In the genomic region with DNA sequence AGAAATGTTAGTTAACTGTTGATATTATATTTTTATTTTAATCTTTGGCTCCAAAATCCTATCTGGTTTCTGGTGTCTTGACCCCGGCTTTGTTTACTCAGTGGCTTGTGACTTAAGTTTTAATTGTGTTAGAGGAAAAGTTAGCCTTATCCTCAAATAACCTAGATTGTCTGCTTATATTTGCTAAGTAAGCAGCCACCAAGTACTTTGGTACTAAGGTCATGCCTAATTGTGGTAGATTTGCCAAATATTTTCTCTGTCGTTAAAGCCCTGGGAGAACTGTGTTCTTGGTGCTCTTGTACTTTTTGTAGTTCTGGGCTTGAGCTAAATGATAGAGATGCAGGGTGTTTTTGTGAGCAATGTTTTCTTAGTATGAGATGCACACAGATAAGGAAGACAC, we compare ENCODE assay signal across 2 cellular contexts.
TF ChIP-seq lines count a peak whose summit lies in the region.

No MANE protein-coding gene starts in this region.

TF ChIP-seq in liver, 16 proteins besides CTCF, POLR2A, EP300 and RAD21 (continued from another document):
- TF ChIP-seq EGR1 (IDR thresholded peaks at IDR 0.05; ENCODE audit: low read depth in 2 of 2): no peak
- no peak for TF ChIP-seq YY1 (IDR thresholded peaks at IDR 0.05)
- no peak for TF ChIP-seq GABPA (IDR thresholded peaks at IDR 0.05 in 1 of 2, conservative IDR thresholded peaks at IDR 0.05 in 1 of 2)
- TF ChIP-seq, protein P1, sequence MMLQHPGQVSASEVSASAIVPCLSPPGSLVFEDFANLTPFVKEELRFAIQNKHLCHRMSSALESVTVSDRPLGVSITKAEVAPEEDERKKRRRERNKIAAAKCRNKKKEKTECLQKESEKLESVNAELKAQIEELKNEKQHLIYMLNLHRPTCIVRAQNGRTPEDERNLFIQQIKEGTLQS (IDR thresholded peaks at IDR 0.05): no peak
- TF ChIP-seq FOXA1 (IDR thresholded peaks at IDR 0.05): peak; percentile 13
- no peak for TF ChIP-seq JUND (IDR thresholded peaks at IDR 0.05)

TF ChIP-seq in HepG2, 621 proteins besides CTCF, POLR2A, EP300 and RAD21 (continued from another document):
- TF ChIP-seq ZFY (CRISPR knock-in tag; IDR thresholded peaks at IDR 0.05) (no peak), ZNF646 (CRISPR knock-in tag; IDR thresholded peaks at IDR 0.05) (no peak), E2F1 (CRISPR knock-in tag; IDR thresholded peaks at IDR 0.05) (no peak), NFE2 (CRISPR knock-in tag; IDR thresholded peaks at IDR 0.05) (no peak)
- TF ChIP-seq, protein P2, sequence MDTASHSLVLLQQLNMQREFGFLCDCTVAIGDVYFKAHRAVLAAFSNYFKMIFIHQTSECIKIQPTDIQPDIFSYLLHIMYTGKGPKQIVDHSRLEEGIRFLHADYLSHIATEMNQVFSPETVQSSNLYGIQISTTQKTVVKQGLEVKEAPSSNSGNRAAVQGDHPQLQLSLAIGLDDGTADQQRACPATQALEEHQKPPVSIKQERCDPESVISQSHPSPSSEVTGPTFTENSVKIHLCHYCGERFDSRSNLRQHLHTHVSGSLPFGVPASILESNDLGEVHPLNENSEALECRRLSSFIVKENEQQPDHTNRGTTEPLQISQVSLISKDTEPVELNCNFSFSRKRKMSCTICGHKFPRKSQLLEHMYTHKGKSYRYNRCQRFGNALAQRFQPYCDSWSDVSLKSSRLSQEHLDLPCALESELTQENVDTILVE (CRISPR knock-in tag; IDR thresholded peaks at IDR 0.05): no peak
